Comparison of ENCODE assay signal across 13 cellular contexts in genomic region chr4:20255823-20256222, GRCh38. TPM values are rescaled to one million over a fixed set of nuclear protein-coding genes. Genes with fewer than 3 reads are reported as not detected.
DNase-seq lines count a peak whose midpoint lies in the region; ATAC-seq and TF ChIP-seq lines count a peak whose summit lies in the region.
"Had no signal": no experiment of that assay in that cellular context is flagged by ENCODE, and none has a peak within 500 bp of the region (broad histone marks: within the 10 kb centered on the region; RNA-seq: fewer than 3 reads in every experiment).

No MANE protein-coding gene starts in this region.

- H3K4me3 ChIP-seq in HFF-Myc (replicated peaks; ENCODE audit: low read depth, low read length) (peak overlapping the region; percentile 94), astrocyte of the cerebellum (ENCODE audit: low read depth, low read length) (peak overlapping the region; percentile 69), iPS-20b (ENCODE audit: low read length) (peak overlapping the region; percentile 77), spleen (peak overlapping the region in 7 of 8 donors; percentile 55 to 77 (median 64))

- in situ Hi-C loops in astrocyte of the cerebellum (cut with HindIII; ENCODE audit: low sequenced_read_pairs), result no loop called here

- H3K36me3 ChIP-seq in iPS-20b (ENCODE audit: insufficient read depth, low read depth, low read length) (no peaks in the 10 kb centered on the region), spleen (no peaks in the 10 kb centered on the region)
- H3K36me3 ChIP-seq: esophagus squamous epithelium had no signal

- intact Hi-C loops in spleen (cut with DNase I; ENCODE audit: low total_unique reads), result loop anchor here (10.0 kb wide), 1 partner anchor 1031 kb away; no protein-coding TSS in a partner anchor

- ATAC-seq in HG02870 (IDR thresholded peaks at IDR 0.05; ENCODE audit: unreplicated experiment), result no peak
- ATAC-seq in esophagus mucosa, result no peak

- H3K9ac ChIP-seq in iPS-20b (ENCODE audit: low read depth, low read length), result no peak overlapping the region

- no peak overlapping the region for H3K27ac ChIP-seq in iPS-20b (ENCODE audit: low read length)
- peak overlapping the region in 2 of 8 donors; percentile 14 to 24 for H3K27ac ChIP-seq in spleen

- H3K4me1 ChIP-seq in iPS-20b (ENCODE audit: insufficient read depth, low read length) (peaks cover 17% of the 10 kb centered on the region), spleen (peaks cover 0 to 59% (median 21%) of the 10 kb centered on the region in 6 donors)

- H3K9me3 ChIP-seq in iPS-20b (ENCODE audit: insufficient read depth, low read depth, low read length) (no peaks in the 10 kb centered on the region), spleen (no peaks in the 10 kb centered on the region)
- H3K9me3 ChIP-seq: esophagus squamous epithelium had no signal

- WGBS in spleen, 5 donors, result 31 to 37% (median 35%) methylated on average over 4 of the region's 4 CpGs

- TF ChIP-seq POLR2A in spleen (IDR thresholded peaks at IDR 0.05), result no peak

- H3K27me3 ChIP-seq in iPS-20b (ENCODE audit: insufficient read depth, low read length) (peaks cover 70% of the 10 kb centered on the region), spleen (replicated peaks in 1 of 7) (peaks cover 0 to 57% (median 33%) of the 10 kb centered on the region in 7 donors)

- TF ChIP-seq CTCF in HFF-Myc (IDR thresholded peaks at IDR 0.05; ENCODE audit: low read depth, low read length, missing control alignments) (no peak), astrocyte of the cerebellum (IDR thresholded peaks at IDR 0.05; ENCODE audit: low read depth, low read length, missing control alignments) (no peak), spleen (IDR thresholded peaks at IDR 0.05 in 8 of 11, conservative IDR thresholded peaks at IDR 0.05 in 3 of 11) (no peak)

- no peak for DNase-seq in HFF-Myc (ENCODE audit: extremely low read depth, low read depth)
- no peak for DNase-seq in astrocyte of the cerebellum (ENCODE audit: low read depth)
- no peak for DNase-seq in spleen
- no peak for DNase-seq in SIG-M5 (lab: John Stamatoyannopoulos, UW)
- DNase-seq in activated naive CD4-positive, alpha-beta T cell treated with anti-CD3 and anti-CD28 coated beads, Interleukin-2, amount 50 U/mL, for 16 hours, result no peak
- DNase-seq: anterior cingulate cortex; esophagus squamous epithelium; NCI-H345; SHP77; stimulated activated CD4-positive, alpha-beta T cell treated with anti-CD3 and anti-CD28 coated beads, Interleukin-4, amount 100 ng/mL, for 4 hours had no signal

RNA-seq across cellular contexts. Expression of gene SLIT2, which starts 4.1 kb away (rescaled TPM):
- total RNA-seq in spleen, result 100 to 1,000 TPM in 2 of 7 donors, 10 to 100 TPM in 5; 29.8 to 128 (median 69.9) TPM
- polyA plus RNA-seq in spleen, result 1 to 10 TPM; 1.3 to 3.6 (median 1.6) TPM
- 2.5 TPM for total RNA-seq in esophagus mucosa
